8 cellular contexts compared by ENCODE assay signal in the genomic region with DNA sequence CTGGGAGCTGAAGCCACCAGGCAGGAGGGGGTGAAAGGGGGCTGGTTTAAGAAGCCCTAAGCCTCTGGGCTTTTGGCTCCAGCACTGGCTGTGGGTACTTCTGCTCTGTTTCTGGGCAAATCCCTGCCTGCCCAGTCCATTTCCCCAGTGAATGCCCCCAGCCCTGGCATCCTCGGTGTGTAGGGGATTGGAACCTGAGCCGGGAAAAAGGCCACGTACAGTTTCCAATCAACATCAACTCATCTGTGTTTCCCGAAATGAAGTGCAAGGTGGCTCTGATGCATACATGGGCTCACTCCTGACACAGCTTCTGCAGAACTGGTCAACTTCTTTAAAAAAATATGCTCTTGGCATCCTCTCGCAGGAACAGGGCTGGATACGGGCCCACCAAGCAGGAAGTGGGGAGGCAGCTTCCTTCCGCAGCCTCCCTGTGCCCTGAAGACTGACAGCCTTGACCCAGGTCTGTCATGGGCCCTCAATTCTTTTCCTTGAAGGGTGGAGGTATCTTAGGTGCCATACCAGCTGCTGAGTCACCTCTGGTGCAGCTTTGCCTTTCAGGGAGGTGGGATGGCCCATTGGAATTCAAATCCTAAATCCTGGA.
DNase-seq lines count a peak whose midpoint lies in the region; ATAC-seq and TF ChIP-seq lines count a peak whose summit lies in the region.

No MANE protein-coding gene starts in this region.

- no peaks in the 10 kb centered on the region for H3K27me3 Mint-ChIP-seq in naive thymus-derived CD8-positive, alpha-beta T cell

- ATAC-seq in GM18873 (IDR thresholded peaks at IDR 0.05; ENCODE audit: low FRiP score, unreplicated experiment): peak; percentile 13
- ATAC-seq in HG02981 (IDR thresholded peaks at IDR 0.05; ENCODE audit: unreplicated experiment): peak; percentile 27
- peak; percentile 30 to 33 for ATAC-seq in naive thymus-derived CD8-positive, alpha-beta T cell

- H3K9me3 ChIP-seq in ascending aorta: no peaks in the 10 kb centered on the region

- DNase-seq in ascending aorta (ENCODE audit: low spot score in 2 of 2) (no peak), NOMO-1 treated with DMSO at 0.1 percent for 48 hours (lab: John Stamatoyannopoulos, UW; ENCODE audit: unreplicated experiment) (no peak), NCI-H1417 (lab: John Stamatoyannopoulos, UW) (no peak), NCI-H2196 treated with DMSO at 0.1 percent for 48 hours (lab: John Stamatoyannopoulos, UW; ENCODE audit: unreplicated experiment) (no peak), NCI-H1417 treated with DMSO at 0.1 percent for 48 hours (lab: John Stamatoyannopoulos, UW) (no peak)
- DNase-seq in naive thymus-derived CD8-positive, alpha-beta T cell: no peak

- H3K4me3 Mint-ChIP-seq in naive thymus-derived CD8-positive, alpha-beta T cell: peak overlapping the region in 9 of 10 donors; percentile 15 to 74 (median 54)

- intact Hi-C loops in ascending aorta (cut with DNase I): loop anchor here (5.0 kb wide), 2 partner anchors 86 to 164 kb away; no protein-coding TSS in a partner anchor

- peak overlapping the region in 9 of 10 donors; percentile 60 to 94 (median 75) for H3K27ac Mint-ChIP-seq in naive thymus-derived CD8-positive, alpha-beta T cell

- peaks cover under 1 to 9% of the 10 kb centered on the region in 2 donors for H3K36me3 ChIP-seq in ascending aorta

- peaks cover 19 to 46% (median 28%) of the 10 kb centered on the region in 4 donors for H3K4me1 Mint-ChIP-seq in naive thymus-derived CD8-positive, alpha-beta T cell

- H3K27ac ChIP-seq in ascending aorta: peak overlapping the region; percentile 78 to 86

- H3K4me3 ChIP-seq in ascending aorta: no peak overlapping the region

- H3K4me1 ChIP-seq in ascending aorta: peaks cover 18 to 31% of the 10 kb centered on the region in 2 donors

- no peak for TF ChIP-seq CTCF in ascending aorta (IDR thresholded peaks at IDR 0.05)

- POLR2A ChIA-PET in naive thymus-derived CD8-positive, alpha-beta T cell (lab: Charles Lee): interaction anchor here (1.2 to 2.4 kb wide), 2 partner anchors 86 to 93 kb away, joined by 3 to 6 read pairs; no protein-coding TSS in a partner anchor

- no peaks in the 10 kb centered on the region for H3K9me3 Mint-ChIP-seq in naive thymus-derived CD8-positive, alpha-beta T cell

- peaks cover 0 to 23% (median 0%) of the 10 kb centered on the region in 3 donors for H3K36me3 Mint-ChIP-seq in naive thymus-derived CD8-positive, alpha-beta T cell

- H3K27me3 ChIP-seq in ascending aorta: no peaks in the 10 kb centered on the region
